Comparison of ENCODE assay signal across 9 cellular contexts in the genomic region with DNA sequence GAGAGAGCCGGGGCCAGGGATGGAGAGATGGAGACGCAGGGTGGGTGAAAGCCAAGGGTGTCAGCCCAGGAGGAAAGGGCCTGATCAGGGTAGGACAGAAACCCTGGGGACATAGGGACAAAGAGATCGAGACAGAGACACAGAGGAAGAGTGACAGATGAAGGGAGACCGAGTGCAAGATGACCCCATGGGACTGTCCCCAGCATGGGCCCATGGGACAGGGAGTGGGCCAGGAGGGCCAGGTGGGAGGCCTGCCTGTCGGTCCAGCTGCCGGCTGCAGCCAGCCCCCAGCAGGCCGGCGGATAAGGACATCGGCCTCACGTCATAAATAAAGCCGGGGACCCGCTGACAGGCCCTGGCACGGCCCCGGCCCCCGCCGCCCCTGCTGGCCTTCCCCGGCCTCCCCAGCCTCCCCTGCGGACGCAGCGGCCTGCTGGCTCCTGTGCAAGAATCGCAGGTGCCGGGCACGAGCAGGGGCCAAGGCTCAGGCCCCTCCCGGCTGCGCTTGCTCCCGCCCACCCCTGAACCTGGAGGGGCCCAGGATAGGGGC. TPM values are rescaled to one million over a fixed set of nuclear protein-coding genes. Genes with fewer than 3 reads are reported as not detected.
DNase-seq lines count a peak whose midpoint lies in the region; ATAC-seq and TF ChIP-seq lines count a peak whose summit lies in the region.
"Had no signal": no experiment of that assay in that cellular context is flagged by ENCODE, and none has a peak within 500 bp of the region (broad histone marks: within the 10 kb centered on the region; RNA-seq: fewer than 3 reads in every experiment).

No MANE protein-coding gene starts in this region.

- peaks cover 22% of the 10 kb centered on the region for H3K9me3 Mint-ChIP-seq in glutamatergic neuron (ENCODE audit: unreplicated experiment)

- H3K27me3 ChIP-seq in skeletal muscle tissue (ENCODE audit: control insufficient read depth in 3 of 3, insufficient read depth in 3 of 3, low read length in 3 of 3) = peaks cover 10 to 29% (median 27%) of the 10 kb centered on the region in 3 donors

- peak in 2 of 3 experiments; percentile 34 to 44 for DNase-seq in NCI-H1417 (lab: John Stamatoyannopoulos, UW)
- DNase-seq in NCI-H1417 treated with DMSO at 0.1 percent for 48 hours (lab: John Stamatoyannopoulos, UW) = no peak
- peak; percentile 23 for DNase-seq in SHP77 treated with DMSO at 0.1 percent for 48 hours (lab: John Stamatoyannopoulos, UW)
- no peak for DNase-seq in glutamatergic neuron
- no peak for DNase-seq in NCI-H2081 treated with DMSO at 0.1 percent for 48 hours (lab: John Stamatoyannopoulos, UW)

- peaks cover 18 to 31% (median 30%) of the 10 kb centered on the region in 3 donors for H3K4me1 ChIP-seq in skeletal muscle tissue (ENCODE audit: control insufficient read depth in 3 of 3, insufficient read depth in 3 of 3, low read length in 3 of 3)

- TF ChIP-seq CTCF in glutamatergic neuron (IDR thresholded peaks at IDR 0.05; ENCODE audit: partially characterized antibody, unreplicated experiment) = no peak

- H3K27ac Mint-ChIP-seq in glutamatergic neuron (ENCODE audit: unreplicated experiment) = peak overlapping the region; percentile 90

- H3K4me1 Mint-ChIP-seq in glutamatergic neuron (ENCODE audit: low read depth, unreplicated experiment) = peaks cover 5% of the 10 kb centered on the region

- peak overlapping the region; percentile 91 for H3K4me3 Mint-ChIP-seq in glutamatergic neuron (ENCODE audit: unreplicated experiment)

- H3K4me3 ChIP-seq in skeletal muscle tissue (ENCODE audit: low read length in 3 of 3) = peak overlapping the region; percentile 48 to 57 (median 54)

- ATAC-seq in HG02870 (IDR thresholded peaks at IDR 0.05; ENCODE audit: unreplicated experiment) (no peak), HG03280 (IDR thresholded peaks at IDR 0.05; ENCODE audit: unreplicated experiment) (no peak)

- no peak overlapping the region for H3K27ac ChIP-seq in skeletal muscle tissue (ENCODE audit: low read depth, low read length)

- no peaks in the 10 kb centered on the region for H3K9me3 ChIP-seq in skeletal muscle tissue (ENCODE audit: control insufficient read depth in 3 of 3, low read length in 3 of 3)

- no peaks in the 10 kb centered on the region for H3K36me3 Mint-ChIP-seq in glutamatergic neuron (ENCODE audit: unreplicated experiment)

- H3K9ac ChIP-seq in skeletal muscle tissue (ENCODE audit: low read depth in 1 of 3, low read length in 3 of 3) = peak overlapping the region; percentile 32 to 45 (median 33)

- peaks cover 13% of the 10 kb centered on the region for H3K27me3 Mint-ChIP-seq in glutamatergic neuron (ENCODE audit: unreplicated experiment)

- H3K36me3 ChIP-seq in skeletal muscle tissue (ENCODE audit: control insufficient read depth in 3 of 3, insufficient read depth in 3 of 3, low read length in 3 of 3) = peaks cover 3 to 13% (median 6%) of the 10 kb centered on the region in 3 donors

RNA-seq across cellular contexts. Expression of a gene that starts 6.3 kb away (rescaled TPM):
- total RNA-seq in glutamatergic neuron (ENCODE audit: unreplicated experiment) (54.3 TPM), skeletal muscle tissue (26.6 TPM)

RNA-seq across cellular contexts. Expression of a gene that starts 11.7 kb away (rescaled TPM):
- total RNA-seq in glutamatergic neuron (ENCODE audit: unreplicated experiment) (55.3 TPM), skeletal muscle tissue (2.6 TPM)
- total RNA-seq: glomerular endothelial cell had no signal

RNA-seq across cellular contexts. Expression of a gene that starts 17.8 kb away (rescaled TPM):
- total RNA-seq in glutamatergic neuron (ENCODE audit: unreplicated experiment) (92.3 TPM), skeletal muscle tissue (2.1 TPM)

RNA-seq across cellular contexts. Expression of a gene that starts 23.2 kb away (rescaled TPM):
- 826 TPM for total RNA-seq in glutamatergic neuron (ENCODE audit: unreplicated experiment)
- 905 TPM for total RNA-seq in skeletal muscle tissue

RNA-seq across cellular contexts. Expression of a gene that starts 37.2 kb away (rescaled TPM):
- total RNA-seq in glutamatergic neuron (ENCODE audit: unreplicated experiment) = 71.3 TPM
- 36.0 TPM for total RNA-seq in skeletal muscle tissue

Comparison
In these comparisons a context has a peak if more than half of its experiments do, and no peak if none do; other contexts are left out.
1. DNase-seq: peak in NCI-H1417 (2 of 3) and SHP77 treated with DMSO at 0.1 percent for 48 hours (single experiment); none in NCI-H1417 treated with DMSO at 0.1 percent for 48 hours (single experiment), glutamatergic neuron (single experiment) and NCI-H2081 treated with DMSO at 0.1 percent for 48 hours (single experiment).
2. RNA of a gene that starts 11.7 kb away (total RNA-seq): 55.3 TPM in glutamatergic neuron (single experiment); 2.6 TPM in skeletal muscle tissue (single experiment); every median in the first group is over 10 times any median in the second.
3. RNA of a gene that starts 17.8 kb away (total RNA-seq): 92.3 TPM in glutamatergic neuron (single experiment); 2.1 TPM in skeletal muscle tissue (single experiment); every median in the first group is over 10 times any median in the second.